14 cellular contexts compared by ENCODE assay signal in the genomic region with DNA sequence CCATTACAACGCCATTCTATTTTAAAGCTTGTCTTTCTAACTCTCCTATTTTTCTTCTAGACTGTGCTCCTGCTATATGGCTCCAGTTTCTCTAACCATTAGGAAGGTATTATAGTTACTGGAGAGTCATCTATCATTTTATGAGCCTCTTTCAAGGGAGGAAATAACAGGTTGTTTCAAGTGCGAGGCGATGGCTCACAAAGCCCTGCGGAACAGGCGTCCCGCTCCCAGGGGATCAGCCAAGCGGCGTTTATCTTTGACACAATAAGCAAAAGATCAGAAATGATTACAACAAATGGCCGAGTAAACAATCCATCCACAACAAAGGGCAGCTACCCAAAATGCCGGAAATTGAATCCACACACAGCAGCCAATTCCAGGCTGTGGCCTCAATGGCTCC.
"Had no signal": no experiment of that assay in that cellular context is flagged by ENCODE, and none has a peak within 500 bp of the region (broad histone marks: within the 10 kb centered on the region; RNA-seq: fewer than 3 reads in every experiment).

No MANE protein-coding gene starts in this region.

- H3K36me3 Mint-ChIP-seq: natural killer cell; stimulated activated effector memory CD8-positive, alpha-beta T cell treated with anti-CD3 and anti-CD28 coated beads, Interleukin-12 subunit alpha, Interleukin-12 subunit beta, amount 100 ng/mL, for 72 hours had no signal

- H3K4me1 Mint-ChIP-seq: activated CD4-positive, alpha-beta T cell treated with anti-CD3 and anti-CD28 coated beads, Interleukin-2, amount 10 ng/mL, durations not matched to agents 7 days and 5 days had no signal

- H3K9me3 Mint-ChIP-seq: activated CD4-positive, alpha-beta T cell treated with anti-CD3 and anti-CD28 coated beads, Interleukin-2, amount 10 ng/mL, durations not matched to agents 7 days and 5 days; natural killer cell; stimulated activated effector memory CD8-positive, alpha-beta T cell treated with anti-CD3 and anti-CD28 coated beads, Interleukin-12 subunit alpha, Interleukin-12 subunit beta, amount 100 ng/mL, for 72 hours had no signal

- DNase-seq: activated B cell treated with CpG ODN at 0.5 μM for 24 hours; activated CD4-positive, alpha-beta T cell treated with anti-CD3 and anti-CD28 coated beads, Interleukin-2, amount 10 ng/mL, durations not matched to agents 7 days and 5 days; activated CD8-positive, alpha-beta memory T cell treated with anti-CD3 and anti-CD28 coated beads for 24 hours; activated naive CD4-positive, alpha-beta T cell treated with Interleukin-2 at 50 U/mL for 16 hours; anterior cingulate cortex; cortex of kidney; effector CD8-positive, alpha-beta T cell; esophagus squamous epithelium; hypothalamus; left ventricle myocardium inferior; mesenchymal stem cell; natural killer cell; upper lobe of right lung had no signal

- H3K4me3 Mint-ChIP-seq: activated B cell treated with CpG ODN at 0.5 μM for 24 hours; activated CD4-positive, alpha-beta T cell treated with anti-CD3 and anti-CD28 coated beads, Interleukin-2, amount 10 ng/mL, durations not matched to agents 7 days and 5 days; natural killer cell; stimulated activated effector memory CD8-positive, alpha-beta T cell treated with anti-CD3 and anti-CD28 coated beads, Interleukin-12 subunit alpha, Interleukin-12 subunit beta, amount 100 ng/mL, for 72 hours had no signal

- H3K27ac Mint-ChIP-seq: activated B cell treated with CpG ODN at 0.5 μM for 24 hours; activated CD4-positive, alpha-beta T cell treated with anti-CD3 and anti-CD28 coated beads, Interleukin-2, amount 10 ng/mL, durations not matched to agents 7 days and 5 days; natural killer cell; stimulated activated effector memory CD8-positive, alpha-beta T cell treated with anti-CD3 and anti-CD28 coated beads, Interleukin-12 subunit alpha, Interleukin-12 subunit beta, amount 100 ng/mL, for 72 hours had no signal
